ENCODE assay signal across 1 cellular context in genomic region chr4:144140594-144140993, GRCh38.
TF ChIP-seq lines count a peak whose summit lies in the region.
"Not testable (repeated sequence)": the region's sequence is repeated elsewhere in the genome, so short reads cannot be mapped to it uniquely, and the experiment has no call there.

TSS of gene GYPA (minus strand) at chr4:144140718. CDS start at chr4:144140635, 83 bp downstream.

TF ChIP-seq in K562, 482 proteins besides CTCF, POLR2A, EP300 and RAD21 (continued from another document and continues in another):
- TF ChIP-seq ZBTB40 (IDR thresholded peaks at IDR 0.05) (peak; percentile 33; the same call in 1 of the 2 replicates), ZBTB40 (CRISPR knock-in tag; IDR thresholded peaks at IDR 0.05) (0 out of 2 replicates have a peak, but pooled peaks have one; percentile 17), ARID3A (IDR thresholded peaks at IDR 0.05; ENCODE audit: borderline replicate concordance, low read depth, low read length) (0 out of 2 replicates have a peak, but pooled peaks have one; percentile 11), RCOR1 (IDR thresholded peaks at IDR 0.05; ENCODE audit: borderline replicate concordance in 1 of 2, low read depth in 2 of 2, low read length in 2 of 2) (peak in 1 of 2 experiments; percentile 44; a peak in 1 of 4 replicates), ATF7 (IDR thresholded peaks at IDR 0.05) (peak; percentile 34; the same call in 1 of the 2 replicates), MYC (IDR thresholded peaks at IDR 0.05; ENCODE audit: low read depth, low read length) (0 out of 2 replicates have a peak, but pooled peaks have one; percentile 28), KDM1A (IDR thresholded peaks at IDR 0.05) (peak; percentile 43 to 52; a peak in 3 of 4 replicates), FOSL1 (tag; conservative IDR thresholded peaks at IDR 0.05) (peak; percentile 32), EHMT2 (IDR thresholded peaks at IDR 0.05) (0 out of 2 replicates have a peak, but pooled peaks have one; percentile 27), TRIM24 (IDR thresholded peaks at IDR 0.05) (peak; percentile 86 to 87), NFIC (IDR thresholded peaks at IDR 0.05) (peak; percentile 71), SMARCC2 (IDR thresholded peaks at IDR 0.05; ENCODE audit: low read depth) (0 out of 2 replicates have a peak, but pooled peaks have one; percentile 24), ATF1 (tag; IDR thresholded peaks at IDR 0.05) (0 out of 2 replicates have a peak, but pooled peaks have one; percentile 20), TAF9B (IDR thresholded peaks at IDR 0.05; ENCODE audit: partially characterized antibody) (peak; percentile 37), HDAC1 (IDR thresholded peaks at IDR 0.05) (peak in 1 of 2 experiments; percentile 27; a peak in 1 of 4 replicates), MEIS2 (IDR thresholded peaks at IDR 0.05; ENCODE audit: partially characterized antibody) (peak; percentile 66), BHLHE40 (IDR thresholded peaks at IDR 0.05; ENCODE audit: low read length) (peak; percentile 78; the same call in 1 of the 2 replicates), MNT (conservative IDR thresholded peaks at IDR 0.05) (peak in 1 of 2 experiments; percentile 44; a peak in 1 of 4 replicates), ZNF592 (IDR thresholded peaks at IDR 0.05) (0 out of 2 replicates have a peak, but pooled peaks have one; percentile 40), STAT5A (IDR thresholded peaks at IDR 0.05; ENCODE audit: borderline replicate concordance, low read length) (peak; percentile 75), CBFA2T2 (conservative IDR thresholded peaks at IDR 0.05) (peak; percentile 94), CTBP1 (IDR thresholded peaks at IDR 0.05; ENCODE audit: borderline replicate concordance) (peak; percentile 37; the same call in 1 of the 2 replicates), MYBL2 (IDR thresholded peaks at IDR 0.05; ENCODE audit: low read depth) (peak; percentile 62), TEAD4 (IDR thresholded peaks at IDR 0.05; ENCODE audit: low read length) (peak; percentile 86), AFF1 (IDR thresholded peaks at IDR 0.05; ENCODE audit: low read depth in 1 of 2, partially characterized antibody in 2 of 2) (peak in 1 of 2 experiments; percentile 17), KHSRP (IDR thresholded peaks at IDR 0.05) (peak; percentile 21; the same call in 1 of the 2 replicates), SMARCA4 (IDR thresholded peaks at IDR 0.05) (peak; percentile 83), TFAP4 (CRISPR knock-in tag; IDR thresholded peaks at IDR 0.05; ENCODE audit: borderline replicate concordance) (peak; percentile 90), DPF2 (IDR thresholded peaks at IDR 0.05) (peak; percentile 83), POLR2AphosphoS5 (IDR thresholded peaks at IDR 0.05; ENCODE audit: control insufficient read depth, insufficient read depth, low read depth, low read length) (peak; percentile 63; the same call in 1 of the 2 replicates)
- TF ChIP-seq MYC (CRISPR knock-in tag; IDR thresholded peaks at IDR 0.05; ENCODE audit: borderline replicate concordance, low read depth); ATF1 (CRISPR knock-in tag; IDR thresholded peaks at IDR 0.05); MYBL2 (CRISPR knock-in tag; IDR thresholded peaks at IDR 0.05; ENCODE audit: borderline replicate concordance); TEAD4 (CRISPR knock-in tag; IDR thresholded peaks at IDR 0.05; ENCODE audit: borderline replicate concordance): not testable (repeated sequence)
